ENCODE assay signal across 15 cellular contexts in the genomic region with DNA sequence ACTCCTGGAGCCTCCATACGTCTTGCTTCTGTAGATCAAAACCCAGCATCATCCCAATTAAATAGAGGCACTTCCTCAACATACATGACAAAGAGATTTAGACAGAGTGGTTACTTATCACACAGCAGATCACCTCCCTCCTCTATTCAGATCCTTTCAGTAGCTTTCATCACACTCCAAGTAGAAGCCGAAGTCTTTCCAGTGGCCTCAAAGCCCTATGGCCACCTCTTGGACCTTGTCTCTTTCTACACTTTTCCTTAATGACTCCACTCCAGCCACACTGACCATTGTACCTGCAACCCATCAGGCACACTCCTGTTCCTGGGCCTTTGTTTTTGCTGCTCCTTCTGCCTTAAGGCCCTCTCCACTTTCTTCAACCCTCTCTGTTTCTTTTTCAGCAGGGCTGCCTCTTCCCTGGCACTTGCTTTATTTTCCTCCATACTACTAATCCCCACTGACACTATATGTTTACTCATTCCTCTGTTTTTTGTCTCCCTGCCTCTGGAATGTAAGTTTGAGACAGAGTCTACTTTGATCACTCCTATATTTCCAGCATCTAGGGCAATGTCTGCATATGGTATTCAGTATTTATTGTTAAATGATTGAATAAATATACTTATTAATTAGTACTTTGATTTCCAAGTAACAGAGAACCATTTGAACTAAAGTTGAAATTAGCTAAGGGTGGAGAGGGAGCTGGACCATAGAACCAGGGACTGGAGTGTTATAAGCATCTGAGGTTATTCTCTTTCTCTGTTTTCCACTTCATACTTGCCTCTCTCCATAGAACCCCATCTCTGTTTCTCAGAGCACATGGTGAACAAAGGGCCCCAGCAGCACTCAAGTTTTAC.
"Had no signal": no experiment of that assay in that cellular context is flagged by ENCODE, and none has a peak within 500 bp of the region (broad histone marks: within the 10 kb centered on the region; RNA-seq: fewer than 3 reads in every experiment).

No MANE protein-coding gene starts in this region.

- H3K9me3 ChIP-seq: breast epithelium, left lung, prostate gland, suprapubic skin had no signal

- H3K4me1 Mint-ChIP-seq: memory B cell; naive thymus-derived CD8-positive, alpha-beta T cell had no signal

- H3K36me3 Mint-ChIP-seq: memory B cell; naive thymus-derived CD8-positive, alpha-beta T cell had no signal

- H3K27ac ChIP-seq: breast epithelium, dorsolateral prefrontal cortex, left lung, prostate gland, suprapubic skin had no signal

- H3K36me3 ChIP-seq: breast epithelium, left lung, prostate gland, suprapubic skin had no signal

- H3K4me3 ChIP-seq: breast epithelium, dorsolateral prefrontal cortex, left lung, prostate gland, suprapubic skin had no signal

- H3K4me1 ChIP-seq: breast epithelium, left lung, prostate gland, suprapubic skin had no signal

- H3K27ac Mint-ChIP-seq: activated T-helper 1 cell treated with anti-CD3 and anti-CD28 coated beads, Interleukin-12 subunit alpha, Interleukin-12 subunit beta, Interleukin-2, Interleukin-4 antibody, amounts not matched to agents 30 ng/mL and 10 ng/mL and 1 ng/mL, durations not matched to agents 14 hours and 24 hours and 36 hours; endodermal cell; memory B cell; stimulated activated naive CD8-positive, alpha-beta T cell treated with anti-CD3 and anti-CD28 coated beads, Interleukin-15, Interleukin-2, amounts not matched to agents 100 ng/mL and 50 ng/mL, for 24 hours had no signal

- H3K9me3 Mint-ChIP-seq: activated T-helper 1 cell treated with anti-CD3 and anti-CD28 coated beads, Interleukin-12 subunit alpha, Interleukin-12 subunit beta, Interleukin-2, Interleukin-4 antibody, amounts not matched to agents 30 ng/mL and 10 ng/mL and 1 ng/mL, durations not matched to agents 14 hours and 24 hours and 36 hours; endodermal cell; memory B cell; naive thymus-derived CD8-positive, alpha-beta T cell; stimulated activated naive CD8-positive, alpha-beta T cell treated with anti-CD3 and anti-CD28 coated beads, Interleukin-15, Interleukin-2, amounts not matched to agents 100 ng/mL and 50 ng/mL, for 24 hours had no signal

- H3K4me3 Mint-ChIP-seq: activated T-helper 1 cell treated with anti-CD3 and anti-CD28 coated beads, Interleukin-12 subunit alpha, Interleukin-12 subunit beta, Interleukin-2, Interleukin-4 antibody, amounts not matched to agents 30 ng/mL and 10 ng/mL and 1 ng/mL, durations not matched to agents 14 hours and 24 hours and 36 hours; endodermal cell; memory B cell; naive thymus-derived CD8-positive, alpha-beta T cell; stimulated activated naive CD8-positive, alpha-beta T cell treated with anti-CD3 and anti-CD28 coated beads, Interleukin-15, Interleukin-2, amounts not matched to agents 100 ng/mL and 50 ng/mL, for 24 hours had no signal

- DNase-seq: aorta; dorsolateral prefrontal cortex; endodermal cell; hippocampal formation; left lung; naive thymus-derived CD8-positive, alpha-beta T cell; right cardiac atrium; trophoblast cell had no signal

- H3K27me3 ChIP-seq: breast epithelium, dorsolateral prefrontal cortex, left lung had no signal

- FAIRE-seq: keratinocyte had no signal
